In the genomic region with DNA sequence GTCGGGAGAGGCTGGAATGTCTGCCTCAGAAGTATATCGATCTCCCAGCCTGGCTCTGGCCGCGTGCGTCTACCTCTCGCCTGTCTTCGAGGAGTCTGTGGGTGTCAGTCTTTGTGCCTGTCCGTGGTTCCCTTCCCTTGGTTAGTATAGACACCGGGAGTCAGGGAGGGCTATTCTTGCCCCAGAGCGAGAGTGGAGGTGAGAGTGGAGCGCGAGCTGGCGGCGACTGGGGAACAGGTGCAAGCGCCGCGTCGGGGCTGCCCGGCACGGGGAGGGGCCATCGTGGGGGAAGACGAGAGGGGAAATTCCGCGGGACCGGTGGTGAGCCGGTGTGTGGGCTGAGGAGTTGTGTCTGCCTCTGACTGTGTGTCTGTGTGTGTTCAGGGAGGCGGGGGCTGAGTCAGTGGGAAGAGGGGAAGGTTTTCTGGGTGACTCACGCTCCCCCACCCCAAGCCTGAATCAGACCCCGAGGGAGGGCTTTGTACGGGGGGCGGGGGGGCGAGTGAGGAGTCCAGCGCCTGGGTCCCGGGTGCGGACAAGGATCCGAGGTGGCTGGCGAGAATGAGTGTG, we compare ENCODE assay signal across 1 cellular context.
TF ChIP-seq lines count a peak whose summit lies in the region.

No MANE protein-coding gene starts in this region.

TF ChIP-seq in A549, 52 proteins besides CTCF, POLR2A, EP300 and RAD21 (continued from another document):
- TF ChIP-seq, protein P1, sequence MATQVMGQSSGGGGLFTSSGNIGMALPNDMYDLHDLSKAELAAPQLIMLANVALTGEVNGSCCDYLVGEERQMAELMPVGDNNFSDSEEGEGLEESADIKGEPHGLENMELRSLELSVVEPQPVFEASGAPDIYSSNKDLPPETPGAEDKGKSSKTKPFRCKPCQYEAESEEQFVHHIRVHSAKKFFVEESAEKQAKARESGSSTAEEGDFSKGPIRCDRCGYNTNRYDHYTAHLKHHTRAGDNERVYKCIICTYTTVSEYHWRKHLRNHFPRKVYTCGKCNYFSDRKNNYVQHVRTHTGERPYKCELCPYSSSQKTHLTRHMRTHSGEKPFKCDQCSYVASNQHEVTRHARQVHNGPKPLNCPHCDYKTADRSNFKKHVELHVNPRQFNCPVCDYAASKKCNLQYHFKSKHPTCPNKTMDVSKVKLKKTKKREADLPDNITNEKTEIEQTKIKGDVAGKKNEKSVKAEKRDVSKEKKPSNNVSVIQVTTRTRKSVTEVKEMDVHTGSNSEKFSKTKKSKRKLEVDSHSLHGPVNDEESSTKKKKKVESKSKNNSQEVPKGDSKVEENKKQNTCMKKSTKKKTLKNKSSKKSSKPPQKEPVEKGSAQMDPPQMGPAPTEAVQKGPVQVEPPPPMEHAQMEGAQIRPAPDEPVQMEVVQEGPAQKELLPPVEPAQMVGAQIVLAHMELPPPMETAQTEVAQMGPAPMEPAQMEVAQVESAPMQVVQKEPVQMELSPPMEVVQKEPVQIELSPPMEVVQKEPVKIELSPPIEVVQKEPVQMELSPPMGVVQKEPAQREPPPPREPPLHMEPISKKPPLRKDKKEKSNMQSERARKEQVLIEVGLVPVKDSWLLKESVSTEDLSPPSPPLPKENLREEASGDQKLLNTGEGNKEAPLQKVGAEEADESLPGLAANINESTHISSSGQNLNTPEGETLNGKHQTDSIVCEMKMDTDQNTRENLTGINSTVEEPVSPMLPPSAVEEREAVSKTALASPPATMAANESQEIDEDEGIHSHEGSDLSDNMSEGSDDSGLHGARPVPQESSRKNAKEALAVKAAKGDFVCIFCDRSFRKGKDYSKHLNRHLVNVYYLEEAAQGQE (IDR thresholded peaks at IDR 0.05): peak; percentile 8; the same call in 1 of the 2 replicates
- no peak for TF ChIP-seq HOXB13 (CRISPR knock-in tag; IDR thresholded peaks at IDR 0.05; ENCODE audit: low read depth)
- TF ChIP-seq FOSL2 (IDR thresholded peaks at IDR 0.05): peak; percentile 47; the same call in 1 of the 2 replicates
- peak; percentile 95 for TF ChIP-seq FOSL2 (CRISPR knock-in tag; IDR thresholded peaks at IDR 0.05)
